Comparison of ENCODE assay signal across 10 cellular contexts in the genomic region with DNA sequence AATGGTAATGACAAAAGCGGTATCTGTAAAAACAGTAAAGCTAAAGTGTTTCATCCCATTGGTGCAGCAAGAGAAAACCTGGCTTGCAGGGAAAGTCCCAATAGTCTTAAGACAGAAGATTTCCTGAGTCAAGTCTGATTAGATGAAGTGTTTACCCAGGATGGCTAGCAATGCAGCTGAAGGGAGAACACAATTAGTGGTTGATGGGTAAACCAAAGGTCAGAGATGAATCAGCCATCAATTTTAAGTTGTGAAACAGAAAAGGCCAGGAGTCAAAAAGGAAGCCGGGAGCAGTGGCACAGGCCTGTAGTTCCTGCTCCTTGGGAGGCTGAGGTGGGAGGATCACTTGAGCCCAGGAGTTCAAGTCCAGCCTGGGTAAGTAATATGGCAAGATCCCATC. TPM values are rescaled to one million over a fixed set of nuclear protein-coding genes. Genes with fewer than 3 reads are reported as not detected.
A peak's percentile ranks its signal among the peaks of the same experiment; 100 is the strongest.
DNase-seq lines count a peak whose midpoint lies in the region; ATAC-seq and TF ChIP-seq lines count a peak whose summit lies in the region.
"Had no signal": no experiment of that assay in that cellular context is flagged by ENCODE, and none has a peak within 500 bp of the region (broad histone marks: within the 10 kb centered on the region; RNA-seq: fewer than 3 reads in every experiment).

No MANE protein-coding gene starts in this region.

- no peak overlapping the region for H3K27ac ChIP-seq in heart left ventricle

- peak overlapping the region; percentile 2 for H3K27ac Mint-ChIP-seq in chondrocyte (ENCODE audit: unreplicated experiment)
- no peak overlapping the region for H3K27ac Mint-ChIP-seq in T-helper 17 cell
- H3K27ac Mint-ChIP-seq: activated naive CD4-positive, alpha-beta T cell treated with anti-CD3 and anti-CD28 coated beads, Interleukin-2, amount 50 U/mL, for 24 hours had no signal

- peaks cover 0 to 6% (median 0%) of the 10 kb centered on the region in 12 donors for H3K4me1 ChIP-seq in heart left ventricle

- DNase-seq in GM04503 (ENCODE audit: low read depth) (peak; percentile 72), HT1080 (ENCODE audit: low read depth) (peak; percentile 68), chondrocyte (ENCODE audit: low spot score) (no peak), non-pigmented ciliary epithelial cell (ENCODE audit: low read depth) (peak; percentile 70), Ammon's horn (ENCODE audit: low spot score) (no peak), heart left ventricle (no peak), T-helper 17 cell (no peak)
- DNase-seq: stimulated activated CD4-positive, alpha-beta T cell treated with anti-CD3 and anti-CD28 coated beads, Interleukin-15, amount 100 ng/mL, for 24 hours had no signal

- no peaks in the 10 kb centered on the region for H3K27me3 ChIP-seq in heart left ventricle

- H3K9me3 ChIP-seq in heart left ventricle: peaks cover 0 to 7% (median 2%) of the 10 kb centered on the region in 12 donors
- H3K9me3 ChIP-seq in T-helper 17 cell (ENCODE audit: control insufficient read depth, low read length, poor library complexity, severe bottlenecking): peaks cover 4% of the 10 kb centered on the region

- 87 to 95% (median 91%) methylated on average over 2 of the region's 2 CpGs for WGBS in heart left ventricle, 4 donors

- intact Hi-C loops in heart left ventricle (cut with DNase I): no loop called here

- no peak for ATAC-seq in heart left ventricle
- no peak for ATAC-seq in T-helper 17 cell
- no peak for ATAC-seq in HG03159 (IDR thresholded peaks at IDR 0.05; ENCODE audit: unreplicated experiment)

- H3K36me3 Mint-ChIP-seq in chondrocyte (ENCODE audit: low read depth) (peaks cover 51% of the 10 kb centered on the region), T-helper 17 cell (ENCODE audit: low read depth) (peaks cover 13% of the 10 kb centered on the region)

- no peak overlapping the region for H3K4me3 Mint-ChIP-seq in chondrocyte (ENCODE audit: unreplicated experiment)
- no peak overlapping the region for H3K4me3 Mint-ChIP-seq in T-helper 17 cell
- H3K4me3 Mint-ChIP-seq: activated naive CD4-positive, alpha-beta T cell treated with anti-CD3 and anti-CD28 coated beads, Interleukin-2, amount 50 U/mL, for 24 hours had no signal

- no peaks in the 10 kb centered on the region for H3K9me3 Mint-ChIP-seq in chondrocyte (ENCODE audit: low read depth)
- H3K9me3 Mint-ChIP-seq: activated naive CD4-positive, alpha-beta T cell treated with anti-CD3 and anti-CD28 coated beads, Interleukin-2, amount 50 U/mL, for 24 hours had no signal

- H3K27me3 Mint-ChIP-seq in chondrocyte (ENCODE audit: low read depth): no peaks in the 10 kb centered on the region
- H3K27me3 Mint-ChIP-seq in T-helper 17 cell: no peaks in the 10 kb centered on the region
- H3K27me3 Mint-ChIP-seq: activated naive CD4-positive, alpha-beta T cell treated with anti-CD3 and anti-CD28 coated beads, Interleukin-2, amount 50 U/mL, for 24 hours had no signal

- TF ChIP-seq POLR2A in heart left ventricle (IDR thresholded peaks at IDR 0.05): no peak

- H3K4me1 Mint-ChIP-seq in chondrocyte (ENCODE audit: low read depth) (peaks cover 2% of the 10 kb centered on the region), T-helper 17 cell (peaks cover 7% of the 10 kb centered on the region)
- H3K4me1 Mint-ChIP-seq: activated naive CD4-positive, alpha-beta T cell treated with anti-CD3 and anti-CD28 coated beads, Interleukin-2, amount 50 U/mL, for 24 hours had no signal

- TF ChIP-seq CTCF in chondrocyte (IDR thresholded peaks at IDR 0.05): no peak
- TF ChIP-seq CTCF in heart left ventricle (IDR thresholded peaks at IDR 0.05): no peak

- H3K36me3 ChIP-seq in heart left ventricle: peaks cover 0 to 100% (median 97%) of the 10 kb centered on the region in 9 donors

- H3K4me3 ChIP-seq in heart left ventricle: no peak overlapping the region

RNA-seq across cellular contexts. Expression of a gene that starts 52.6 kb away (rescaled TPM):
- total RNA-seq in HT1080 (2014; rRNA removed; shearing (Covaris generic)): 95.6 and 108 TPM in 2 replicates
- 54.1 and 68.1 TPM in 2 replicates for polyA plus RNA-seq in HT1080 (2015; cell fraction: cytosol; rRNA removed)
- polyA plus RNA-seq in HT1080 (2015; cell fraction: nucleus; rRNA removed): 62.1 and 63.4 TPM in 2 replicates
- total RNA-seq in chondrocyte (244 to 267 TPM (median 246 TPM) in 3 replicates), heart left ventricle (100 to 1,000 TPM in 3 of 9 donors, 10 to 100 TPM in 6; 68.1 to 116 (median 89.3) TPM), T-helper 17 cell (10 to 100 TPM; 59.8 to 66.5 TPM)
- polyA plus RNA-seq in heart left ventricle: 10 to 100 TPM; 14.1 to 81.0 TPM

Comparison
In these comparisons a context has a peak if more than half of its experiments do, and no peak if none do; other contexts are left out.
1. DNase-seq: peak in GM04503 (single experiment), HT1080 (single experiment) and non-pigmented ciliary epithelial cell (single experiment); none in chondrocyte (single experiment), Ammon's horn (single experiment), heart left ventricle (0 of 5) and T-helper 17 cell (0 of 3).